11 cellular contexts compared by ENCODE assay signal in genomic region chr19:2974342-2974932, GRCh38. TPM values are rescaled to one million over a fixed set of nuclear protein-coding genes. Genes with fewer than 3 reads are reported as not detected.
DNase-seq lines count a peak whose midpoint lies in the region; ATAC-seq and TF ChIP-seq lines count a peak whose summit lies in the region.
"Had no signal": no experiment of that assay in that cellular context is flagged by ENCODE, and none has a peak within 500 bp of the region (broad histone marks: within the 10 kb centered on the region; RNA-seq: fewer than 3 reads in every experiment).

No MANE protein-coding gene starts in this region.

- H3K36me3 Mint-ChIP-seq in naive B cell = no peaks in the 10 kb centered on the region
- H3K36me3 Mint-ChIP-seq in activated CD8-positive, alpha-beta memory T cell treated with anti-CD3 and anti-CD28 coated beads, Interleukin-2, amount 10 ng/mL, durations not matched to agents 7 days and 5 days = no peaks in the 10 kb centered on the region

- no peaks in the 10 kb centered on the region for H3K79me2 ChIP-seq in Loucy (ENCODE audit: insufficient read depth, low read length)

- no peaks in the 10 kb centered on the region for H3K9me2 ChIP-seq in Loucy (replicated peaks; ENCODE audit: low read depth, low read length)

- peaks cover 25% of the 10 kb centered on the region for H3K4me1 ChIP-seq in Loucy (ENCODE audit: insufficient read depth, low read length, poor library complexity, severe bottlenecking)
- peaks cover 14% of the 10 kb centered on the region for H3K4me1 ChIP-seq in mucosa of descending colon (ENCODE audit: low read depth)

- no peaks in the 10 kb centered on the region for H3K9me3 Mint-ChIP-seq in naive B cell
- no peaks in the 10 kb centered on the region for H3K9me3 Mint-ChIP-seq in activated CD8-positive, alpha-beta memory T cell treated with anti-CD3 and anti-CD28 coated beads, Interleukin-2, amount 10 ng/mL, durations not matched to agents 7 days and 5 days (ENCODE audit: low read depth)

- peak overlapping the region in 5 of 8 donors; percentile 23 to 90 (median 33) for H3K4me3 Mint-ChIP-seq in naive B cell
- H3K4me3 Mint-ChIP-seq in activated CD8-positive, alpha-beta memory T cell treated with anti-CD3 and anti-CD28 coated beads, Interleukin-2, amount 10 ng/mL, durations not matched to agents 7 days and 5 days = no peak overlapping the region

- H2AFZ ChIP-seq in Loucy (ENCODE audit: low read length) = no peak overlapping the region

- H3K27ac Mint-ChIP-seq in naive B cell = peak overlapping the region in 1 of 6 donors; percentile 39
- no peak overlapping the region for H3K27ac Mint-ChIP-seq in activated CD8-positive, alpha-beta memory T cell treated with anti-CD3 and anti-CD28 coated beads, Interleukin-2, amount 10 ng/mL, durations not matched to agents 7 days and 5 days

- H3K4me1 Mint-ChIP-seq in naive B cell = peaks cover 15 to 39% (median 36%) of the 10 kb centered on the region in 3 donors
- peaks cover 22% of the 10 kb centered on the region for H3K4me1 Mint-ChIP-seq in activated CD8-positive, alpha-beta memory T cell treated with anti-CD3 and anti-CD28 coated beads, Interleukin-2, amount 10 ng/mL, durations not matched to agents 7 days and 5 days

- H3K36me3 ChIP-seq in Loucy (ENCODE audit: insufficient read depth, low read length) = no peaks in the 10 kb centered on the region
- H3K36me3 ChIP-seq in mucosa of descending colon (ENCODE audit: low read depth) = no peaks in the 10 kb centered on the region

- no peak for TF ChIP-seq CTCF in Loucy (conservative IDR thresholded peaks at IDR 0.05; ENCODE audit: low read length)
- no peak for TF ChIP-seq CTCF in choroid plexus epithelial cell (conservative IDR thresholded peaks at IDR 0.05; ENCODE audit: low read depth, low read length)
- no peak for TF ChIP-seq CTCF in mucosa of descending colon (IDR thresholded peaks at IDR 0.05)

- DNase-seq in AG20443 (ENCODE audit: low spot score) = peak; percentile 21
- peak; percentile 78 for DNase-seq in choroid plexus epithelial cell (ENCODE audit: low read depth)
- no peak for DNase-seq in naive B cell
- DNase-seq in activated CD8-positive, alpha-beta memory T cell treated with anti-CD3 and anti-CD28 coated beads, Interleukin-2, amount 10 ng/mL, durations not matched to agents 7 days and 5 days = no peak
- DNase-seq in activated CD4-positive, CD25-positive, alpha-beta regulatory T cell (lab: John Stamatoyannopoulos, UW) = no peak
- no peak for DNase-seq in mucosa of descending colon
- DNase-seq: NCI-H1694, posterior cingulate gyrus, SW 1271 had no signal

- no peak overlapping the region for H3K9ac ChIP-seq in Loucy (ENCODE audit: low read depth, low read length, poor library complexity, severe bottlenecking)

- no peaks in the 10 kb centered on the region for H3K27me3 ChIP-seq in Loucy (ENCODE audit: insufficient read depth, low read length, poor library complexity, severe bottlenecking)

- H4K20me1 ChIP-seq in Loucy (ENCODE audit: insufficient read depth, low read length, poor library complexity, severe bottlenecking) = no peaks in the 10 kb centered on the region

- peaks cover 0 to 6% (median 0%) of the 10 kb centered on the region in 3 donors for H3K27me3 Mint-ChIP-seq in naive B cell
- H3K27me3 Mint-ChIP-seq in activated CD8-positive, alpha-beta memory T cell treated with anti-CD3 and anti-CD28 coated beads, Interleukin-2, amount 10 ng/mL, durations not matched to agents 7 days and 5 days = peaks cover 11% of the 10 kb centered on the region

- intact Hi-C loops in mucosa of descending colon (cut with DNase I, micrococcal nuclease) = no loop called here

- peak overlapping the region; percentile 44 for H3K4me2 ChIP-seq in Loucy (ENCODE audit: low read depth, low read length, poor library complexity, severe bottlenecking)

- ATAC-seq in naive B cell (ENCODE audit: low read depth in 2 of 2) = no peak
- ATAC-seq in activated CD8-positive, alpha-beta memory T cell treated with anti-CD3 and anti-CD28 coated beads, Interleukin-2, amount 10 ng/mL, durations not matched to agents 7 days and 5 days = no peak
- ATAC-seq in HG02571 (IDR thresholded peaks at IDR 0.05; ENCODE audit: unreplicated experiment) = no peak
- ATAC-seq in mucosa of descending colon = no peak

- H3K9me3 ChIP-seq in Loucy (ENCODE audit: insufficient read depth, low read depth, low read length) = no peaks in the 10 kb centered on the region
- H3K9me3 ChIP-seq in mucosa of descending colon = no peaks in the 10 kb centered on the region

- CTCF ChIA-PET in activated CD8-positive, alpha-beta memory T cell treated with anti-CD3 and anti-CD28 coated beads, Interleukin-2, amount 10 ng/mL, durations not matched to agents 7 days and 5 days (lab: Charles Lee) = interaction anchor here (0.7 to 5.2 kb wide), 4 partner anchors 11 to 271 kb away, joined by 3 to 27 read pairs (median 9); no protein-coding TSS in a partner anchor

- no peaks in the 10 kb centered on the region; the same call in 1 of the 2 replicates for H3F3A ChIP-seq in Loucy (ENCODE audit: low read depth)

- H3K4me3 ChIP-seq in Loucy (ENCODE audit: low read length, poor library complexity, severe bottlenecking) = no peak overlapping the region
- no peak overlapping the region for H3K4me3 ChIP-seq in choroid plexus epithelial cell (ENCODE audit: low read depth, low read length)
- H3K4me3 ChIP-seq in mucosa of descending colon = no peak overlapping the region

RNA-seq across cellular contexts. Expression of gene TLE6, which starts 2.9 kb away (rescaled TPM):
- polyA plus RNA-seq in naive B cell (ENCODE audit: low read depth in 6 of 6) = 10 to 100 TPM in 1 of 6 donors, 1 to 10 TPM in 3, under 1 TPM in 2; 0.43 to 10.7 (median 1.8) TPM
- total RNA-seq in activated CD8-positive, alpha-beta memory T cell treated with anti-CD3 and anti-CD28 coated beads, Interleukin-2, amount 10 ng/mL, durations not matched to agents 7 days and 5 days = 1 to 10 TPM; 1.9 to 3.2 TPM
- 1 to 10 TPM; 1.8 to 4.1 (median 3.0) TPM for total RNA-seq in mucosa of descending colon

RNA-seq across cellular contexts. Expression of gene ZNF77, which starts 29.7 kb away (rescaled TPM):
- 1 to 10 TPM in 3 of 6 donors, under 1 TPM in 2, not detected in 1; 0.45 to 3.7 (median 1.1) TPM for polyA plus RNA-seq in naive B cell (ENCODE audit: low read depth in 6 of 6)
- 1 to 10 TPM; 4.1 to 4.9 TPM for total RNA-seq in activated CD8-positive, alpha-beta memory T cell treated with anti-CD3 and anti-CD28 coated beads, Interleukin-2, amount 10 ng/mL, durations not matched to agents 7 days and 5 days
- 1 to 10 TPM; 4.1 to 4.5 (median 4.1) TPM for total RNA-seq in mucosa of descending colon

RNA-seq across cellular contexts. Expression of gene TLE2, which starts 54.6 kb away (rescaled TPM):
- 1 to 10 TPM in 4 of 6 donors, under 1 TPM in 1, not detected in 1; 0.84 to 2.3 (median 1.9) TPM for polyA plus RNA-seq in naive B cell (ENCODE audit: low read depth in 6 of 6)
- 1 to 10 TPM in 1 of 2 experiments, under 1 TPM in 1; 0.47 to 1.0 TPM for total RNA-seq in activated CD8-positive, alpha-beta memory T cell treated with anti-CD3 and anti-CD28 coated beads, Interleukin-2, amount 10 ng/mL, durations not matched to agents 7 days and 5 days
- total RNA-seq in mucosa of descending colon = 10 to 100 TPM; 40.0 to 66.5 (median 63.5) TPM

Comparison
In these comparisons a context has a peak if more than half of its experiments do, and no peak if none do; other contexts are left out.
1. DNase-seq: peak in AG20443 (single experiment) and choroid plexus epithelial cell (single experiment); none in naive B cell (single experiment), activated CD8-positive, alpha-beta memory T cell treated with anti-CD3 and anti-CD28 coated beads, Interleukin-2, amount 10 ng/mL, durations not matched to agents 7 days and 5 days (single experiment), activated CD4-positive, CD25-positive, alpha-beta regulatory T cell (0 of 4) and mucosa of descending colon (0 of 3).
2. RNA of gene TLE2, which starts 54.6 kb away (total RNA-seq): 40.0 to 66.5 TPM in mucosa of descending colon; 0.47 to 1.0 TPM in activated CD8-positive, alpha-beta memory T cell treated with anti-CD3 and anti-CD28 coated beads, Interleukin-2, amount 10 ng/mL, durations not matched to agents 7 days and 5 days; every median in the first group is over 10 times any median in the second.